Comparison of ENCODE assay signal across 21 cellular contexts in the genomic region with DNA sequence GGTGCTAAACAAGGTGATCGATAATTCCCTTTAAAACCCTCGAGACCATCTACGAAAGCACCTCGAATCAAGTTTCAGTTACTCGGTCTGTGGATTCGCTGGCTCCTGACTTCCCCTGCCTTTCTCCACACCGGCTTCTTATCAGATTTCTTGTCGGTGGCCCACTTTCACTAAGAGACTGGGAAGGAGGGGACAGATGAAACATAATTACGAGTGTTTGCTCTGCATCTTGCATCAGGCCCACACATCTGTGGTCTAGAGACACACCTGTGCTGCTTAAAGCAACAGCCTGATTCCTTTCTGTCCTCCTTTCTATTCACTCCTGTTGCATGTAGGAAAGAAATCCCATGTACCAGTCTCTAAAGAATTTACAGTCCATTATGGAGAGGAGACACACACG. TPM values are rescaled to one million over a fixed set of nuclear protein-coding genes. Genes with fewer than 3 reads are reported as not detected.
A peak's percentile ranks its signal among the peaks of the same experiment; 100 is the strongest.
DNase-seq lines count a peak whose midpoint lies in the region; ATAC-seq and TF ChIP-seq lines count a peak whose summit lies in the region.
"Had no signal": no experiment of that assay in that cellular context is flagged by ENCODE, and none has a peak within 500 bp of the region (broad histone marks: within the 10 kb centered on the region; RNA-seq: fewer than 3 reads in every experiment).

No MANE protein-coding gene starts in this region.

- H3K4me1 Mint-ChIP-seq in activated T-cell treated with anti-CD3 and anti-CD28 coated beads, Interleukin-2, amount 50 U/mL, for 72 hours (ENCODE audit: low read depth), result peaks cover 17% of the 10 kb centered on the region
- H3K4me1 Mint-ChIP-seq in glutamatergic neuron (ENCODE audit: low read depth, unreplicated experiment), result peaks cover 72% of the 10 kb centered on the region
- peaks cover 0 to 2% (median 0%) of the 10 kb centered on the region in 4 donors for H3K4me1 Mint-ChIP-seq in CD4-positive, alpha-beta memory T cell

- no peak for ATAC-seq in activated T-cell treated with anti-CD3 and anti-CD28 coated beads, Interleukin-2, amount 50 U/mL, for 72 hours (replicated peaks in 1 of 2)
- ATAC-seq: GM23338, SK-N-SH treated with all-trans-retinoic acid at 6 μM for 48 hours had no signal

- peak overlapping the region in 1 of 2 donors; percentile 38 for H3K4me3 Mint-ChIP-seq in activated T-cell treated with anti-CD3 and anti-CD28 coated beads, Interleukin-2, amount 50 U/mL, for 72 hours
- peak overlapping the region; percentile 55 for H3K4me3 Mint-ChIP-seq in glutamatergic neuron (ENCODE audit: unreplicated experiment)
- H3K4me3 Mint-ChIP-seq in CD4-positive, alpha-beta memory T cell, result no peak overlapping the region
- H3K4me3 Mint-ChIP-seq: GM23338, H9 had no signal

- intact Hi-C loops in CD4-positive, alpha-beta memory T cell (cut with micrococcal nuclease), result no loop called here

- POLR2A ChIA-PET in CD4-positive, alpha-beta memory T cell (lab: Charles Lee; ENCODE audit: partially characterized antibody), result no interaction called here

- CTCF ChIA-PET in CD4-positive, alpha-beta memory T cell (lab: Charles Lee; ENCODE audit: partially characterized antibody), result no interaction called here

- peak overlapping the region; percentile 75 for H3K27ac Mint-ChIP-seq in activated T-cell treated with anti-CD3 and anti-CD28 coated beads, Interleukin-2, amount 50 U/mL, for 72 hours
- H3K27ac Mint-ChIP-seq in glutamatergic neuron (ENCODE audit: unreplicated experiment), result peak overlapping the region; percentile 80
- H3K27ac Mint-ChIP-seq in CD4-positive, alpha-beta memory T cell, result peak overlapping the region in 2 of 7 donors; percentile 11 to 41
- H3K27ac Mint-ChIP-seq: GM23338, H9 had no signal

- H3K4me1 ChIP-seq in CD4-positive, alpha-beta memory T cell (ENCODE audit: insufficient read depth, low read length), result no peaks in the 10 kb centered on the region
- H3K4me1 ChIP-seq: BLaER1 had no signal

- no peaks in the 10 kb centered on the region for H3K27me3 ChIP-seq in CD4-positive, alpha-beta memory T cell (ENCODE audit: insufficient read depth, low read length)
- H3K27me3 ChIP-seq: BLaER1 had no signal

- no peak overlapping the region for H3K4me3 ChIP-seq in CD4-positive, alpha-beta memory T cell (ENCODE audit: low read length in 2 of 2)
- H3K4me3 ChIP-seq: BLaER1, GM23338 had no signal

- no peak for TF ChIP-seq CTCF in glutamatergic neuron (IDR thresholded peaks at IDR 0.05; ENCODE audit: partially characterized antibody, unreplicated experiment)

- no peaks in the 10 kb centered on the region for H3K27me3 Mint-ChIP-seq in activated T-cell treated with anti-CD3 and anti-CD28 coated beads, Interleukin-2, amount 50 U/mL, for 72 hours (ENCODE audit: low read depth)
- H3K27me3 Mint-ChIP-seq in glutamatergic neuron (ENCODE audit: unreplicated experiment), result peaks cover 12% of the 10 kb centered on the region
- H3K27me3 Mint-ChIP-seq in CD4-positive, alpha-beta memory T cell, result no peaks in the 10 kb centered on the region
- H3K27me3 Mint-ChIP-seq: CD4-positive, CD25-positive, alpha-beta regulatory T cell had no signal

- no peak overlapping the region for H3K27ac ChIP-seq in CD4-positive, alpha-beta memory T cell (ENCODE audit: low read depth, low read length)
- H3K27ac ChIP-seq: BLaER1 had no signal

- no peaks in the 10 kb centered on the region for H3K36me3 ChIP-seq in CD4-positive, alpha-beta memory T cell (ENCODE audit: insufficient read depth, low read length)

- H3K9me3 ChIP-seq in CD4-positive, alpha-beta memory T cell (ENCODE audit: control insufficient read depth in 1 of 2, low read length in 2 of 2), result no peaks in the 10 kb centered on the region
- H3K9me3 ChIP-seq: BLaER1 had no signal

- peaks cover 0 to 9% of the 10 kb centered on the region in 2 donors for H3K36me3 Mint-ChIP-seq in activated T-cell treated with anti-CD3 and anti-CD28 coated beads, Interleukin-2, amount 50 U/mL, for 72 hours (ENCODE audit: insufficient read depth in 2 of 2)
- no peaks in the 10 kb centered on the region for H3K36me3 Mint-ChIP-seq in glutamatergic neuron (ENCODE audit: unreplicated experiment)
- peaks cover 8 to 38% of the 10 kb centered on the region in 2 donors for H3K36me3 Mint-ChIP-seq in CD4-positive, alpha-beta memory T cell

- H3K9me3 Mint-ChIP-seq in activated T-cell treated with anti-CD3 and anti-CD28 coated beads, Interleukin-2, amount 50 U/mL, for 72 hours, result no peaks in the 10 kb centered on the region
- H3K9me3 Mint-ChIP-seq in glutamatergic neuron (ENCODE audit: unreplicated experiment), result peaks cover 22% of the 10 kb centered on the region
- H3K9me3 Mint-ChIP-seq in CD4-positive, alpha-beta memory T cell, result peaks cover 0 to 2% (median 0%) of the 10 kb centered on the region in 8 donors
- H3K9me3 Mint-ChIP-seq: GM23338, H9 had no signal

- DNase-seq in activated T-cell treated with anti-CD3 and anti-CD28 coated beads, Interleukin-2, amount 50 U/mL, for 72 hours, result no peak
- no peak for DNase-seq in activated T-cell treated with anti-CD3 and anti-CD28 coated beads, Interleukin-2, amount 50 U/mL, for 48 hours
- DNase-seq in NCI-H187 treated with DMSO at 0.1 percent for 48 hours (lab: John Stamatoyannopoulos, UW), result peak; percentile 53
- DNase-seq in NCI-H524 treated with DMSO at 0.1 percent for 48 hours (lab: John Stamatoyannopoulos, UW), result peak; percentile 63
- no peak for DNase-seq in glutamatergic neuron
- DNase-seq in kidney glomerular epithelial cell (lab: John Stamatoyannopoulos, UW), result no peak
- DNase-seq in CD4-positive, alpha-beta memory T cell, result no peak
- no peak for DNase-seq in DMS153 (lab: John Stamatoyannopoulos, UW)
- DNase-seq: CD4-positive, CD25-positive, alpha-beta regulatory T cell; H9; MV-4-11; NCI-H1105; NCI-H146; NCI-H2029 treated with DMSO at 0.1 percent for 48 hours; NCI-H446 treated with DMSO at 0.1 percent for 48 hours had no signal

RNA-seq across cellular contexts. Expression of a gene that starts 37.7 kb away (rescaled TPM):
- 1 to 10 TPM; 4.1 to 7.4 TPM for total RNA-seq in activated T-cell treated with anti-CD3 and anti-CD28 coated beads, Interleukin-2, amount 50 U/mL, for 72 hours
- total RNA-seq in glutamatergic neuron (ENCODE audit: unreplicated experiment), result 332 TPM
- not detected for total RNA-seq in CD4-positive, alpha-beta memory T cell
- polyA plus RNA-seq in CD4-positive, alpha-beta memory T cell, result not detected
- total RNA-seq: LHCN-M2, MCF 10A had no signal
- polyA plus RNA-seq: AG04450; CD4-positive, CD25-positive, alpha-beta regulatory T cell had no signal

Comparison
In these comparisons a context has a peak if more than half of its experiments do, and no peak if none do; other contexts are left out.
1. DNase-seq: peak in NCI-H187 treated with DMSO at 0.1 percent for 48 hours (single experiment) and NCI-H524 treated with DMSO at 0.1 percent for 48 hours (single experiment); none in activated T-cell treated with anti-CD3 and anti-CD28 coated beads, Interleukin-2, amount 50 U/mL, for 72 hours (0 of 2), activated T-cell treated with anti-CD3 and anti-CD28 coated beads, Interleukin-2, amount 50 U/mL, for 48 hours (0 of 2), glutamatergic neuron (single experiment), kidney glomerular epithelial cell (single experiment), CD4-positive, alpha-beta memory T cell (0 of 5) and DMS153 (single experiment).
2. RNA of a gene that starts 37.7 kb away (total RNA-seq): 332 TPM in glutamatergic neuron (single experiment); 4.1 to 7.4 TPM in activated T-cell treated with anti-CD3 and anti-CD28 coated beads, Interleukin-2, amount 50 U/mL, for 72 hours and not detected in CD4-positive, alpha-beta memory T cell; every median in the first group is over 10 times any median in the second.